In genomic region chr11:121450424-121450823, GRCh38 we compare ENCODE assay signal across 11 cellular contexts. TPM values are rescaled to one million over a fixed set of nuclear protein-coding genes. Genes with fewer than 3 reads are reported as not detected.
DNase-seq lines count a peak whose midpoint lies in the region; ATAC-seq and TF ChIP-seq lines count a peak whose summit lies in the region.
"Had no signal": no experiment of that assay in that cellular context is flagged by ENCODE, and none has a peak within 500 bp of the region (broad histone marks: within the 10 kb centered on the region; RNA-seq: fewer than 3 reads in every experiment).

No MANE protein-coding gene starts in this region.

- H3K27me3 Mint-ChIP-seq in dendritic cell treated with granulocyte-macrophage colony-stimulating factor and Interleukin-4, amounts not matched to agents 40 ng/mL and 50 ng/mL, for 4 days, result no peaks in the 10 kb centered on the region

- ATAC-seq in PC-3, result no peak

- peaks cover 5% of the 10 kb centered on the region for H3K36me3 Mint-ChIP-seq in dendritic cell treated with granulocyte-macrophage colony-stimulating factor and Interleukin-4, amounts not matched to agents 40 ng/mL and 50 ng/mL, for 4 days (ENCODE audit: low read depth)

- H3K4me1 Mint-ChIP-seq in dendritic cell treated with granulocyte-macrophage colony-stimulating factor and Interleukin-4, amounts not matched to agents 40 ng/mL and 50 ng/mL, for 4 days (ENCODE audit: low read depth), result peaks cover 93% of the 10 kb centered on the region

- intact Hi-C loops in PC-3 (cut with micrococcal nuclease) (loop anchor here (2.0 kb wide), 1 partner anchor 84 kb away; no protein-coding TSS in a partner anchor), prostate gland (cut with DNase I) (loop anchor here (10.0 kb wide), 1 partner anchor 126 kb away; no protein-coding TSS in a partner anchor), testis (cut with DNase I; ENCODE audit: low total_unique reads) (no loop called here)
- intact Hi-C loops in dendritic cell treated with granulocyte-macrophage colony-stimulating factor and Interleukin-4, amounts not matched to agents 40 ng/mL and 50 ng/mL, for 4 days (cut with micrococcal nuclease), result loop anchor here (5.0 to 10.0 kb wide), 2 partner anchors 33 to 124 kb away; no protein-coding TSS in a partner anchor

- no peak overlapping the region for H3K9ac ChIP-seq in PC-3 (ENCODE audit: low read length)

- peak overlapping the region; percentile 72 for H3K4me3 ChIP-seq in GM12865 (ENCODE audit: low read depth, low read length)
- peak overlapping the region; percentile 89 for H3K4me3 ChIP-seq in PC-3 (ENCODE audit: low read length)
- H3K4me3 ChIP-seq in prostate gland, result no peak overlapping the region
- no peak overlapping the region for H3K4me3 ChIP-seq in testis
- H3K4me3 ChIP-seq: sigmoid colon had no signal

- H3K27me3 ChIP-seq in PC-3 (ENCODE audit: low read length) (no peaks in the 10 kb centered on the region), prostate gland (replicated peaks; ENCODE audit: insufficient read depth) (no peaks in the 10 kb centered on the region), testis (no peaks in the 10 kb centered on the region)
- H3K27me3 ChIP-seq: sigmoid colon had no signal

- no TSS peak for BruUV-seq in PC-3 (replicated peaks; lab: Mats Ljungman, UMichigan)

- 75% methylated on average over 2 of the region's 2 CpGs for WGBS in prostate gland
- WGBS in testis, 2 donors, result 70 to 79% methylated on average over 2 of the region's 2 CpGs

- CTCF ChIA-PET in PC-3 (lab: Charles Lee), result interaction anchor here (0.9 kb wide), 1 partner anchor 83 kb away, joined by 5 read pairs; no protein-coding TSS in a partner anchor

- no peak overlapping the region for H3K4me3 Mint-ChIP-seq in dendritic cell treated with granulocyte-macrophage colony-stimulating factor and Interleukin-4, amounts not matched to agents 40 ng/mL and 50 ng/mL, for 4 days

- H3K79me2 ChIP-seq in PC-3 (ENCODE audit: low read length), result peaks cover 32% of the 10 kb centered on the region

- no peak overlapping the region for H2AFZ ChIP-seq in PC-3 (ENCODE audit: low read length)

- no peak for TF ChIP-seq POLR2A in prostate gland (IDR thresholded peaks at IDR 0.05)
- no peak for TF ChIP-seq POLR2A in testis (IDR thresholded peaks at IDR 0.05)

- H3K9me3 Mint-ChIP-seq in dendritic cell treated with granulocyte-macrophage colony-stimulating factor and Interleukin-4, amounts not matched to agents 40 ng/mL and 50 ng/mL, for 4 days, result no peaks in the 10 kb centered on the region

- H3K9me3 ChIP-seq in PC-3 (ENCODE audit: low read length) (no peaks in the 10 kb centered on the region), prostate gland (no peaks in the 10 kb centered on the region), testis (no peaks in the 10 kb centered on the region)
- H3K9me3 ChIP-seq: sigmoid colon had no signal

- no peaks in the 10 kb centered on the region for H3F3A ChIP-seq in PC-3 (ENCODE audit: low read length, unreplicated experiment)

- no peaks in the 10 kb centered on the region for H4K20me1 ChIP-seq in PC-3 (ENCODE audit: low read length)

- H3K4me1 ChIP-seq in PC-3 (ENCODE audit: insufficient read depth, low read length), result peaks cover 35% of the 10 kb centered on the region
- no peaks in the 10 kb centered on the region for H3K4me1 ChIP-seq in prostate gland (replicated peaks)
- H3K4me1 ChIP-seq in testis, result peaks cover 5% of the 10 kb centered on the region

- H3K27ac ChIP-seq in PC-3 (ENCODE audit: low read length) (peak overlapping the region; percentile 65; the same call in 1 of the 2 replicates), prostate gland (peak overlapping the region; percentile 76 to 82), testis (no peak overlapping the region)
- H3K27ac ChIP-seq: sigmoid colon had no signal

- POLR2A ChIA-PET in PC-3 (lab: Charles Lee; ENCODE audit: unreplicated experiment), result no interaction called here

- no peak for TF ChIP-seq CTCF in GM12865 (IDR thresholded peaks at IDR 0.05; ENCODE audit: insufficient read depth, low read depth, low read length, missing control alignments)
- no peak for TF ChIP-seq CTCF in PC-3 (conservative IDR thresholded peaks at IDR 0.05; ENCODE audit: low read depth, low read length)
- no peak for TF ChIP-seq CTCF in prostate gland (IDR thresholded peaks at IDR 0.05)
- TF ChIP-seq CTCF in testis (IDR thresholded peaks at IDR 0.05), result no peak

- peak overlapping the region; percentile 70 for H3K27ac Mint-ChIP-seq in dendritic cell treated with granulocyte-macrophage colony-stimulating factor and Interleukin-4, amounts not matched to agents 40 ng/mL and 50 ng/mL, for 4 days

- DNase-seq in GM12865 (ENCODE audit: low read depth), result no peak
- no peak for DNase-seq in PC-3
- no peak for DNase-seq in prostate gland (ENCODE audit: low spot score)
- DNase-seq in occipital lobe (lab: John Stamatoyannopoulos, UW), result no peak
- DNase-seq in HCEC 1CT, result no peak
- DNase-seq in testis, result no peak
- DNase-seq in superior temporal gyrus (ENCODE audit: extremely low spot score), result no peak
- DNase-seq: NCI-H1048, NCI-H69, sigmoid colon had no signal

- H3K36me3 ChIP-seq in PC-3 (ENCODE audit: low read depth, low read length), result no peaks in the 10 kb centered on the region
- no peaks in the 10 kb centered on the region for H3K36me3 ChIP-seq in prostate gland
- no peaks in the 10 kb centered on the region for H3K36me3 ChIP-seq in testis (ENCODE audit: low read depth, missing control alignments)
- H3K36me3 ChIP-seq: sigmoid colon had no signal

- H3K4me2 ChIP-seq in PC-3 (ENCODE audit: low read length), result peak overlapping the region; percentile 93

- no peaks in the 10 kb centered on the region for H3K9me2 ChIP-seq in PC-3 (replicated peaks; ENCODE audit: low read length)

RNA-seq across cellular contexts. Expression of gene SORL1, which starts 1.7 kb away (rescaled TPM):
- total RNA-seq in PC-3 (2014; rRNA removed) (53.7 and 74.5 TPM in 2 replicates), prostate gland (10 to 100 TPM; 77.4 to 97.6 TPM), occipital lobe (76.3 TPM), testis (10 to 100 TPM; 21.8 to 30.0 TPM)
- polyA plus RNA-seq in testis (ENCODE audit: insufficient read depth, low read depth, low replicate concordance), result 14.7 TPM

Comparison
In these comparisons a context has a peak if more than half of its experiments do, and no peak if none do; other contexts are left out.
1. H3K4me3 ChIP-seq: peak in GM12865 (single experiment) and PC-3 (single experiment); none in prostate gland (0 of 2) and testis (0 of 2).
2. H3K27ac ChIP-seq: peak in PC-3 (single experiment) and prostate gland (2 of 2); none in testis (0 of 2).